ENCODE assay signal across 12 cellular contexts in the genomic region with DNA sequence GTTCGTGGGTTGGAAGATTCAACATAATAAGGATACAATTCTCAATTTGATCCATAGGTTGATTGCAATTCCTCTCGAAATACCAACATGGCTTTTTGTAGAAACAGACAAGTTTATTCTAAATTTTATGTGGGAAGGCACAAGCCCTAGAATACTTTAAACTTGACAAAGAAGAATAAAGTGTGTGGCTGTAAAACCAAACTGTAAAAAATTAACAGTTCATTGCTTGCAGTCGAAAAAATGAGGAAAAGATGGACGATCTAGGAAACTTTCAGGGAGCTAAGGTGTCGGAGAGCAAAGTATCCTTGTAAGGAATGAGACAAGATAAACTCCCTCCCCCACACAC. TPM values are rescaled to one million over a fixed set of nuclear protein-coding genes. Genes with fewer than 3 reads are reported as not detected.
DNase-seq lines count a peak whose midpoint lies in the region; ATAC-seq and TF ChIP-seq lines count a peak whose summit lies in the region.
"Had no signal": no experiment of that assay in that cellular context is flagged by ENCODE, and none has a peak within 500 bp of the region (broad histone marks: within the 10 kb centered on the region; RNA-seq: fewer than 3 reads in every experiment).

No MANE protein-coding gene starts in this region.

- H3K9ac ChIP-seq in iPS-20b (ENCODE audit: low read depth, low read length): peak overlapping the region; percentile 83; the same call in 1 of the 2 replicates

- CTCF ChIA-PET in activated naive CD4-positive, alpha-beta T cell treated with anti-CD3 and anti-CD28 coated beads for 36 hours (lab: Charles Lee): interaction anchor here (1.7 to 7.3 kb wide), 4 partner anchors 12 to 58 kb away, joined by 4 to 61 read pairs (median 10); partner anchors contain the start of genes GLB1L2, NCAPD3 and VPS26B

- peaks cover 42% of the 10 kb centered on the region for H3K4me1 Mint-ChIP-seq in activated naive CD4-positive, alpha-beta T cell treated with anti-CD3 and anti-CD28 coated beads for 36 hours (ENCODE audit: low read depth)
- peaks cover 27% of the 10 kb centered on the region for H3K4me1 Mint-ChIP-seq in activated T-helper 17 cell treated with anti-CD3 and anti-CD28 coated beads, Interleukin-2, amount 50 U/mL, for 72 hours
- H3K4me1 Mint-ChIP-seq in type B pancreatic cell (ENCODE audit: unreplicated experiment): peaks cover 16% of the 10 kb centered on the region

- peaks cover 25% of the 10 kb centered on the region for H3K4me1 ChIP-seq in iPS-20b (ENCODE audit: insufficient read depth, low read length)
- no peaks in the 10 kb centered on the region for H3K4me1 ChIP-seq in right cardiac atrium (ENCODE audit: control insufficient read depth, insufficient read depth, low read length)

- H3K27me3 ChIP-seq in iPS-20b (ENCODE audit: insufficient read depth, low read length): peaks cover 55% of the 10 kb centered on the region
- no peaks in the 10 kb centered on the region for H3K27me3 ChIP-seq in right cardiac atrium (ENCODE audit: control insufficient read depth, insufficient read depth)

- WGBS in right cardiac atrium: 25% methylated on average over 5 of the region's 5 CpGs

- ATAC-seq in activated T-helper 17 cell treated with anti-CD3 and anti-CD28 coated beads, Interleukin-2, amount 50 U/mL, for 72 hours (replicated peaks): no peak
- no peak for ATAC-seq in right cardiac atrium

- H3K9me3 ChIP-seq in iPS-20b (ENCODE audit: insufficient read depth, low read depth, low read length) (no peaks in the 10 kb centered on the region), right cardiac atrium (ENCODE audit: control insufficient read depth, low read length) (no peaks in the 10 kb centered on the region)
- H3K9me3 ChIP-seq: neutrophil, thoracic aorta had no signal

- H3K27ac Mint-ChIP-seq in activated naive CD4-positive, alpha-beta T cell treated with anti-CD3 and anti-CD28 coated beads for 36 hours: peak overlapping the region; percentile 98
- H3K27ac Mint-ChIP-seq in activated T-helper 17 cell treated with anti-CD3 and anti-CD28 coated beads, Interleukin-2, amount 50 U/mL, for 72 hours: peak overlapping the region; percentile 93
- H3K27ac Mint-ChIP-seq in type B pancreatic cell: no peak overlapping the region

- H3K9me3 Mint-ChIP-seq in activated naive CD4-positive, alpha-beta T cell treated with anti-CD3 and anti-CD28 coated beads for 36 hours: peaks cover 1% of the 10 kb centered on the region
- no peaks in the 10 kb centered on the region for H3K9me3 Mint-ChIP-seq in activated T-helper 17 cell treated with anti-CD3 and anti-CD28 coated beads, Interleukin-2, amount 50 U/mL, for 72 hours
- H3K9me3 Mint-ChIP-seq in type B pancreatic cell: no peaks in the 10 kb centered on the region

- H3K4me3 ChIP-seq in iPS-20b (ENCODE audit: low read length) (peak overlapping the region; percentile 74), right cardiac atrium (ENCODE audit: low read length) (no peak overlapping the region)

- intact Hi-C loops in activated naive CD4-positive, alpha-beta T cell treated with anti-CD3 and anti-CD28 coated beads for 36 hours (cut with micrococcal nuclease): loop anchor here (1.0 kb wide), 4 partner anchors 13 to 56 kb away; partner anchors contain the start of genes ACAD8, GLB1L2, THYN1 and VPS26B
- intact Hi-C loops in right cardiac atrium (cut with DNase I): no loop called here

- H3K36me3 ChIP-seq in iPS-20b (ENCODE audit: insufficient read depth, low read depth, low read length): peaks cover 5% of the 10 kb centered on the region; the same call in 1 of the 2 replicates
- H3K36me3 ChIP-seq: neutrophil, thoracic aorta had no signal

- peaks cover 10% of the 10 kb centered on the region for H3K36me3 Mint-ChIP-seq in activated naive CD4-positive, alpha-beta T cell treated with anti-CD3 and anti-CD28 coated beads for 36 hours (ENCODE audit: low read depth)
- H3K36me3 Mint-ChIP-seq in activated T-helper 17 cell treated with anti-CD3 and anti-CD28 coated beads, Interleukin-2, amount 50 U/mL, for 72 hours (ENCODE audit: low read depth): no peaks in the 10 kb centered on the region
- no peaks in the 10 kb centered on the region for H3K36me3 Mint-ChIP-seq in type B pancreatic cell

- peaks cover 6% of the 10 kb centered on the region for H3K27me3 Mint-ChIP-seq in activated naive CD4-positive, alpha-beta T cell treated with anti-CD3 and anti-CD28 coated beads for 36 hours (ENCODE audit: low read depth)
- no peaks in the 10 kb centered on the region for H3K27me3 Mint-ChIP-seq in activated T-helper 17 cell treated with anti-CD3 and anti-CD28 coated beads, Interleukin-2, amount 50 U/mL, for 72 hours
- peaks cover 92% of the 10 kb centered on the region for H3K27me3 Mint-ChIP-seq in type B pancreatic cell

- H3K27ac ChIP-seq in iPS-20b (ENCODE audit: low read length): no peak overlapping the region
- no peak overlapping the region for H3K27ac ChIP-seq in right cardiac atrium (ENCODE audit: low read length)
- H3K27ac ChIP-seq: neutrophil, thoracic aorta had no signal

- H3K4me3 Mint-ChIP-seq in activated naive CD4-positive, alpha-beta T cell treated with anti-CD3 and anti-CD28 coated beads for 36 hours: peak overlapping the region; percentile 95
- H3K4me3 Mint-ChIP-seq in activated T-helper 17 cell treated with anti-CD3 and anti-CD28 coated beads, Interleukin-2, amount 50 U/mL, for 72 hours: peak overlapping the region; percentile 97
- peak overlapping the region; percentile 67 for H3K4me3 Mint-ChIP-seq in type B pancreatic cell

- no peak for DNase-seq in activated naive CD4-positive, alpha-beta T cell treated with anti-CD3 and anti-CD28 coated beads for 36 hours
- DNase-seq in activated naive CD4-positive, alpha-beta T cell treated with Interleukin-2 at 50 U/mL for 16 hours: no peak
- DNase-seq in type B pancreatic cell (ENCODE audit: extremely low spot score, unreplicated experiment): no peak
- no peak for DNase-seq in hepatic stellate cell (ENCODE audit: low spot score)
- no peak for DNase-seq in C1 segment of cervical spinal cord (lab: John Stamatoyannopoulos, UW)
- no peak for DNase-seq in right cardiac atrium
- DNase-seq: effector CD8-positive, alpha-beta T cell; NCI-H1694 treated with DMSO at 0.1 percent for 48 hours had no signal

- TF ChIP-seq CTCF in type B pancreatic cell (conservative IDR thresholded peaks at IDR 0.05): no peak

RNA-seq across cellular contexts. Expression of gene GLB1L3, which starts 1.0 kb away (rescaled TPM):
- total RNA-seq in activated naive CD4-positive, alpha-beta T cell treated with anti-CD3 and anti-CD28 coated beads for 36 hours: 10 to 100 TPM; 11.8 to 13.2 TPM
- 10 to 100 TPM; 10.9 to 15.7 TPM for total RNA-seq in activated T-helper 17 cell treated with anti-CD3 and anti-CD28 coated beads, Interleukin-2, amount 50 U/mL, for 72 hours
- total RNA-seq in type B pancreatic cell (ENCODE audit: low replicate concordance) (not detected in 2 replicates), right cardiac atrium (not detected)
- not detected for polyA plus RNA-seq in right cardiac atrium
- total RNA-seq: thoracic aorta had no signal

RNA-seq across cellular contexts. Expression of gene ACAD8, which starts 21.8 kb away (rescaled TPM):
- total RNA-seq in activated naive CD4-positive, alpha-beta T cell treated with anti-CD3 and anti-CD28 coated beads for 36 hours: 10 to 100 TPM; 14.8 to 17.6 TPM
- 10 to 100 TPM; 22.8 to 23.7 TPM for total RNA-seq in activated T-helper 17 cell treated with anti-CD3 and anti-CD28 coated beads, Interleukin-2, amount 50 U/mL, for 72 hours
- total RNA-seq in type B pancreatic cell (ENCODE audit: low replicate concordance) (26.4 and 29.8 TPM in 2 replicates), right cardiac atrium (10 to 100 TPM; 18.7 to 34.6 (median 27.3) TPM)
- 25.6 TPM for polyA plus RNA-seq in right cardiac atrium

RNA-seq across cellular contexts. Expression of gene THYN1, which starts 22.0 kb away (rescaled TPM):
- total RNA-seq in activated naive CD4-positive, alpha-beta T cell treated with anti-CD3 and anti-CD28 coated beads for 36 hours: 10 to 100 TPM; 85.6 to 92.6 TPM
- total RNA-seq in activated T-helper 17 cell treated with anti-CD3 and anti-CD28 coated beads, Interleukin-2, amount 50 U/mL, for 72 hours: 10 to 100 TPM; 72.7 to 81.0 TPM
- 28.7 and 44.3 TPM in 2 replicates for total RNA-seq in type B pancreatic cell (ENCODE audit: low replicate concordance)
- total RNA-seq in right cardiac atrium: 10 to 100 TPM; 35.6 to 51.3 (median 44.2) TPM
- polyA plus RNA-seq in right cardiac atrium: 57.0 TPM

RNA-seq across cellular contexts. Expression of gene VPS26B, which starts 50.7 kb away (rescaled TPM):
- total RNA-seq in activated naive CD4-positive, alpha-beta T cell treated with anti-CD3 and anti-CD28 coated beads for 36 hours: 10 to 100 TPM; 39.8 to 42.3 TPM
- total RNA-seq in activated T-helper 17 cell treated with anti-CD3 and anti-CD28 coated beads, Interleukin-2, amount 50 U/mL, for 72 hours: 10 to 100 TPM; 36.6 to 40.7 TPM
- total RNA-seq in type B pancreatic cell (ENCODE audit: low replicate concordance) (32.5 and 43.6 TPM in 2 replicates), right cardiac atrium (10 to 100 TPM; 31.5 to 38.0 (median 35.2) TPM)
- polyA plus RNA-seq in right cardiac atrium: 18.7 TPM

RNA-seq across cellular contexts. Expression of gene NCAPD3, which starts 51.4 kb away (rescaled TPM):
- 100 to 1,000 TPM; 126 TPM for total RNA-seq in activated naive CD4-positive, alpha-beta T cell treated with anti-CD3 and anti-CD28 coated beads for 36 hours
- total RNA-seq in activated T-helper 17 cell treated with anti-CD3 and anti-CD28 coated beads, Interleukin-2, amount 50 U/mL, for 72 hours: 100 to 1,000 TPM in 1 of 2 donors, 10 to 100 TPM in 1; 77.5 to 103 TPM
- total RNA-seq in type B pancreatic cell (ENCODE audit: low replicate concordance): 18.0 and 33.9 TPM in 2 replicates
- 10 to 100 TPM in 2 of 4 donors, 1 to 10 TPM in 2; 8.7 to 11.1 (median 10.0) TPM for total RNA-seq in right cardiac atrium
- 5.4 TPM for polyA plus RNA-seq in right cardiac atrium

Comparison
In these comparisons a context has a peak if more than half of its experiments do, and no peak if none do; other contexts are left out.
1. RNA of gene GLB1L3, which starts 1.0 kb away (total RNA-seq): 10.9 to 15.7 TPM in activated T-helper 17 cell treated with anti-CD3 and anti-CD28 coated beads, Interleukin-2, amount 50 U/mL, for 72 hours and 11.8 to 13.2 TPM in activated naive CD4-positive, alpha-beta T cell treated with anti-CD3 and anti-CD28 coated beads for 36 hours; not detected in type B pancreatic cell and not detected in right cardiac atrium; every median in the first group is over 10 times any median in the second.
2. Peak in every context shown above with its lines, with median percentiles within 50 percentile points of each other: H3K4me3 Mint-ChIP-seq.